In genomic region chr3:27630892-27631291, GRCh38 we compare ENCODE assay signal across 11 cellular contexts.
DNase-seq lines count a peak whose midpoint lies in the region; ATAC-seq and TF ChIP-seq lines count a peak whose summit lies in the region.
"Had no signal": no experiment of that assay in that cellular context is flagged by ENCODE, and none has a peak within 500 bp of the region (broad histone marks: within the 10 kb centered on the region; RNA-seq: fewer than 3 reads in every experiment).

No MANE protein-coding gene starts in this region.

- in situ Hi-C loops in GM13976 (cut with MboI; ENCODE audit: low sequenced_read_pairs, unreplicated experiment) (no loop called here), KBM-7 (cut with MboI; ENCODE audit: low pct_unique_long_range_greater_than_20kb, low sequenced_read_pairs) (no loop called here)

- peak; percentile 39 for ATAC-seq in HG02588 (IDR thresholded peaks at IDR 0.05; ENCODE audit: unreplicated experiment)
- ATAC-seq: sciatic nerve had no signal

- peak overlapping the region; percentile 4 for H3K4me3 Mint-ChIP-seq in T-helper 1 cell treated with Interleukin-12 subunit alpha and Interleukin-12 subunit beta and Interleukin-4 antibody, amounts not matched to agents 30 μg/mL and 1 μg/mL, for 36 hours

- H3K4me1 Mint-ChIP-seq in T-helper 1 cell treated with Interleukin-12 subunit alpha and Interleukin-12 subunit beta and Interleukin-4 antibody, amounts not matched to agents 30 μg/mL and 1 μg/mL, for 36 hours (ENCODE audit: low read depth), result peaks cover 44% of the 10 kb centered on the region

- H3K27me3 Mint-ChIP-seq in T-helper 1 cell treated with Interleukin-12 subunit alpha and Interleukin-12 subunit beta and Interleukin-4 antibody, amounts not matched to agents 30 μg/mL and 1 μg/mL, for 36 hours (ENCODE audit: low read depth), result no peaks in the 10 kb centered on the region

- no peak for TF ChIP-seq CTCF in GM13976 (IDR thresholded peaks at IDR 0.05; ENCODE audit: borderline replicate concordance, control extremely low read depth, extremely low read depth, insufficient read depth, missing control alignments)

- H3K9me3 Mint-ChIP-seq in T-helper 1 cell treated with Interleukin-12 subunit alpha and Interleukin-12 subunit beta and Interleukin-4 antibody, amounts not matched to agents 30 μg/mL and 1 μg/mL, for 36 hours, result no peaks in the 10 kb centered on the region

- H3K36me3 Mint-ChIP-seq in T-helper 1 cell treated with Interleukin-12 subunit alpha and Interleukin-12 subunit beta and Interleukin-4 antibody, amounts not matched to agents 30 μg/mL and 1 μg/mL, for 36 hours (ENCODE audit: low read depth), result peaks cover 5% of the 10 kb centered on the region

- H3K27ac Mint-ChIP-seq in T-helper 1 cell treated with Interleukin-12 subunit alpha and Interleukin-12 subunit beta and Interleukin-4 antibody, amounts not matched to agents 30 μg/mL and 1 μg/mL, for 36 hours, result peak overlapping the region; percentile 39

- DNase-seq in GM13976 (ENCODE audit: low spot score), result peak; percentile 27
- DNase-seq in kidney tubule cell (ENCODE audit: low spot score), result peak; percentile 44
- DNase-seq in HK-2 (ENCODE audit: unreplicated experiment), result no peak
- no peak for DNase-seq in KBM-7
- DNase-seq in HPDE6-E6E7 (ENCODE audit: extremely low spot score), result no peak
- DNase-seq: activated gamma-delta T cell treated with Interleukin-2 at 50 U/mL for 16 hours; effector CD8-positive, alpha-beta T cell; NCI-H2029 treated with DMSO at 0.1 percent for 48 hours had no signal

Comparison
In these comparisons a context has a peak if more than half of its experiments do, and no peak if none do; other contexts are left out.
1. DNase-seq: peak in GM13976 (single experiment) and kidney tubule cell (single experiment); none in HK-2 (single experiment), KBM-7 (single experiment) and HPDE6-E6E7 (single experiment).